ENCODE assay signal across 8 cellular contexts in the genomic region with DNA sequence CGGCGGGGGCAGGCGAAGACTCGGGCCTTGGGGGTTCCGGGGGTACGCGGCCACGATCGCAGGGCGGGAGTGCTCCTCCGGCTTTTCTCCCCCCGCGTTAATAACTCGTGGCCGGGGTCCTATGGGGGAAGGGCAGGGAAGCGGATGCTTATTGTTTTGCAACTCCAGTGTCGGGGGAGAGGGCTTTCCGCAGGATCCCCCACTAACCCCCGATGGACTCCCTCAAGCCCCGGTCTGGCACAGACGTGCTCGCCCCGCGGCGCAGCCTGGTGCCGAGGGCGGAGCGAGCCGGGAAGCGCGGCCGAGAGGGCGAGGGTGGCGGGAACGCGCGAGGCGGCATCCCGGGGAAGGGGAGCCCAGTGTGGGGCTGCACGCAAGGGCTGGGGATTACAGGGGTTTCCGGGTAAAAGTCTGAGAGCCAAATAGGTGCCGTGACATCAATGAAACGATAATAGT. TPM values are rescaled to one million over a fixed set of nuclear protein-coding genes. Genes with fewer than 3 reads are reported as not detected.
DNase-seq lines count a peak whose midpoint lies in the region; ATAC-seq and TF ChIP-seq lines count a peak whose summit lies in the region.

No MANE protein-coding gene starts in this region.

- peak overlapping the region; percentile 81 for H3K27ac Mint-ChIP-seq in CD8-positive, alpha-beta T cell
- peak overlapping the region; percentile 90 for H3K27ac Mint-ChIP-seq in activated T-helper 1 cell treated with anti-CD3 and anti-CD28 coated beads, Interleukin-12 subunit alpha, Interleukin-12 subunit beta, Interleukin-2, Interleukin-4 antibody, amounts not matched to agents 30 ng/mL and 10 ng/mL and 1 ng/mL, durations not matched to agents 14 hours and 24 hours and 36 hours
- H3K27ac Mint-ChIP-seq in type B pancreatic cell, result peak overlapping the region; percentile 95

- peak overlapping the region; percentile 33 for H3K27ac ChIP-seq in CD8-positive, alpha-beta T cell (ENCODE audit: low read depth, low read length)
- H3K27ac ChIP-seq in OCI-LY3 (ENCODE audit: low read length), result peak overlapping the region; percentile 74

- CTCF ChIA-PET in CD8-positive, alpha-beta T cell (lab: Charles Lee), result interaction anchor here (0.9 to 1.7 kb wide), 3 partner anchors 11 to 59 kb away, joined by 3 to 4 read pairs (median 3); no protein-coding TSS in a partner anchor

- H3K4me1 Mint-ChIP-seq in CD8-positive, alpha-beta T cell (ENCODE audit: low read depth), result peaks cover 21% of the 10 kb centered on the region
- peaks cover 27% of the 10 kb centered on the region for H3K4me1 Mint-ChIP-seq in activated T-helper 1 cell treated with anti-CD3 and anti-CD28 coated beads, Interleukin-12 subunit alpha, Interleukin-12 subunit beta, Interleukin-2, Interleukin-4 antibody, amounts not matched to agents 30 ng/mL and 10 ng/mL and 1 ng/mL, durations not matched to agents 14 hours and 24 hours and 36 hours (ENCODE audit: low read depth)
- H3K4me1 Mint-ChIP-seq in type B pancreatic cell (ENCODE audit: unreplicated experiment), result peaks cover 18% of the 10 kb centered on the region

- H3K79me2 ChIP-seq in OCI-LY3 (ENCODE audit: low read length), result peaks cover 58% of the 10 kb centered on the region

- H3K27me3 Mint-ChIP-seq in CD8-positive, alpha-beta T cell (ENCODE audit: low read depth), result peaks cover 2% of the 10 kb centered on the region
- H3K27me3 Mint-ChIP-seq in activated T-helper 1 cell treated with anti-CD3 and anti-CD28 coated beads, Interleukin-12 subunit alpha, Interleukin-12 subunit beta, Interleukin-2, Interleukin-4 antibody, amounts not matched to agents 30 ng/mL and 10 ng/mL and 1 ng/mL, durations not matched to agents 14 hours and 24 hours and 36 hours (ENCODE audit: insufficient read depth), result peaks cover 12% of the 10 kb centered on the region
- no peaks in the 10 kb centered on the region for H3K27me3 Mint-ChIP-seq in type B pancreatic cell

- H3K9ac ChIP-seq in OCI-LY3 (ENCODE audit: low read length), result peak overlapping the region; percentile 87

- peak overlapping the region; percentile 89 for H3K4me3 Mint-ChIP-seq in CD8-positive, alpha-beta T cell
- peak overlapping the region; percentile 96 for H3K4me3 Mint-ChIP-seq in activated T-helper 1 cell treated with anti-CD3 and anti-CD28 coated beads, Interleukin-12 subunit alpha, Interleukin-12 subunit beta, Interleukin-2, Interleukin-4 antibody, amounts not matched to agents 30 ng/mL and 10 ng/mL and 1 ng/mL, durations not matched to agents 14 hours and 24 hours and 36 hours
- H3K4me3 Mint-ChIP-seq in type B pancreatic cell, result peak overlapping the region; percentile 98

- peak overlapping the region; percentile 81 for H3K4me3 ChIP-seq in CD8-positive, alpha-beta T cell (ENCODE audit: low read depth, low read length)
- peak overlapping the region; percentile 84 for H3K4me3 ChIP-seq in OCI-LY3 (ENCODE audit: low read length)
- H3K4me3 ChIP-seq in foreskin fibroblast (ENCODE audit: low read depth in 1 of 2, low read length in 2 of 2), result peak overlapping the region; percentile 66 to 77

- no peaks in the 10 kb centered on the region for H3K36me3 ChIP-seq in CD8-positive, alpha-beta T cell (ENCODE audit: insufficient read depth, low read length)
- H3K36me3 ChIP-seq in OCI-LY3 (replicated peaks; ENCODE audit: low read depth, low read length), result no peaks in the 10 kb centered on the region

- peak; percentile 63 for ATAC-seq in CD8-positive, alpha-beta T cell
- peak; percentile 48 for ATAC-seq in HG03354 (IDR thresholded peaks at IDR 0.05; ENCODE audit: poor library complexity, severe bottlenecking, unreplicated experiment)

- POLR2A ChIA-PET in CD8-positive, alpha-beta T cell (lab: Charles Lee), result interaction anchor here (0.9 to 3.6 kb wide), 2 partner anchors 59 to 174 kb away, joined by 3 to 15 read pairs; a partner anchor contains a TSS

- intact Hi-C loops in CD8-positive, alpha-beta T cell (cut with DNase I, micrococcal nuclease), result loop anchor here (2.0 to 5.0 kb wide), 5 partner anchors 44 to 231 kb away; a partner anchor contains a TSS
- intact Hi-C loops in activated T-helper 1 cell treated with anti-CD3 and anti-CD28 coated beads, Interleukin-12 subunit alpha, Interleukin-12 subunit beta, Interleukin-2, Interleukin-4 antibody, amounts not matched to agents 30 ng/mL and 10 ng/mL and 1 ng/mL, durations not matched to agents 14 hours and 24 hours and 36 hours (cut with micrococcal nuclease), result loop anchor here (2.0 kb wide), 1 partner anchor 197 kb away; a partner anchor contains a TSS

- H3K27me3 ChIP-seq in CD8-positive, alpha-beta T cell (ENCODE audit: insufficient read depth, low read length), result no peaks in the 10 kb centered on the region
- H3K27me3 ChIP-seq in OCI-LY3 (ENCODE audit: low read depth, low read length), result no peaks in the 10 kb centered on the region

- H3K4me2 ChIP-seq in OCI-LY3 (ENCODE audit: low read length), result peak overlapping the region; percentile 93

- H3K4me1 ChIP-seq in CD8-positive, alpha-beta T cell (ENCODE audit: insufficient read depth, low read length), result peaks cover 11% of the 10 kb centered on the region
- H3K4me1 ChIP-seq in OCI-LY3 (ENCODE audit: low read length), result peaks cover 22% of the 10 kb centered on the region

- H2AFZ ChIP-seq in OCI-LY3 (ENCODE audit: low read depth, low read length), result peak overlapping the region; percentile 48

- H3K36me3 Mint-ChIP-seq in CD8-positive, alpha-beta T cell, result peaks cover 3% of the 10 kb centered on the region
- H3K36me3 Mint-ChIP-seq in activated T-helper 1 cell treated with anti-CD3 and anti-CD28 coated beads, Interleukin-12 subunit alpha, Interleukin-12 subunit beta, Interleukin-2, Interleukin-4 antibody, amounts not matched to agents 30 ng/mL and 10 ng/mL and 1 ng/mL, durations not matched to agents 14 hours and 24 hours and 36 hours (ENCODE audit: low read depth), result peaks cover 13% of the 10 kb centered on the region
- H3K36me3 Mint-ChIP-seq in type B pancreatic cell, result peaks cover 11% of the 10 kb centered on the region

- H4K20me1 ChIP-seq in OCI-LY3 (ENCODE audit: insufficient read depth, low read length), result peaks cover 17% of the 10 kb centered on the region

- no peak for TF ChIP-seq CTCF in CD8-positive, alpha-beta T cell (IDR thresholded peaks at IDR 0.05)
- TF ChIP-seq CTCF in OCI-LY3 (IDR thresholded peaks at IDR 0.05; ENCODE audit: low read depth, low read length) (peak; percentile 20; the same call in 1 of the 2 replicates), foreskin fibroblast (IDR thresholded peaks at IDR 0.05; ENCODE audit: low read depth, low read length) (no peak), type B pancreatic cell (conservative IDR thresholded peaks at IDR 0.05) (peak; percentile 17)

- DNase-seq in CD8-positive, alpha-beta T cell, result peak in 6 of 7 experiments; percentile 1 to 62 (median 32)
- peak; percentile 66 for DNase-seq in GM19238 (ENCODE audit: insufficient read length, low spot score)
- DNase-seq in activated T-helper 1 cell treated with anti-CD3 and anti-CD28 coated beads, Interleukin-12 subunit alpha, Interleukin-12 subunit beta, Interleukin-2, Interleukin-4 antibody, amounts not matched to agents 30 ng/mL and 10 ng/mL and 1 ng/mL, durations not matched to agents 14 hours and 24 hours and 36 hours (ENCODE audit: low spot score), result peak; percentile 42
- peak; percentile 30 to 75 for DNase-seq in foreskin fibroblast
- DNase-seq in occipital lobe (lab: John Stamatoyannopoulos, UW), result peak; percentile 17
- peak; percentile 81 for DNase-seq in type B pancreatic cell (ENCODE audit: extremely low spot score, unreplicated experiment)

- H3K9me3 Mint-ChIP-seq in CD8-positive, alpha-beta T cell, result no peaks in the 10 kb centered on the region
- no peaks in the 10 kb centered on the region for H3K9me3 Mint-ChIP-seq in activated T-helper 1 cell treated with anti-CD3 and anti-CD28 coated beads, Interleukin-12 subunit alpha, Interleukin-12 subunit beta, Interleukin-2, Interleukin-4 antibody, amounts not matched to agents 30 ng/mL and 10 ng/mL and 1 ng/mL, durations not matched to agents 14 hours and 24 hours and 36 hours
- no peaks in the 10 kb centered on the region for H3K9me3 Mint-ChIP-seq in type B pancreatic cell

- no peaks in the 10 kb centered on the region for H3K9me3 ChIP-seq in CD8-positive, alpha-beta T cell (ENCODE audit: low read length)
- no peaks in the 10 kb centered on the region for H3K9me3 ChIP-seq in OCI-LY3 (ENCODE audit: insufficient read depth, low read length)

RNA-seq across cellular contexts. Expression of a gene that starts 0.7 kb away (rescaled TPM):
- total RNA-seq in CD8-positive, alpha-beta T cell, result 1 to 10 TPM; 1.1 to 1.7 TPM
- 109 and 112 TPM in 2 replicates for total RNA-seq in activated T-helper 1 cell treated with anti-CD3 and anti-CD28 coated beads, Interleukin-12 subunit alpha, Interleukin-12 subunit beta, Interleukin-2, Interleukin-4 antibody, amounts not matched to agents 30 ng/mL and 10 ng/mL and 1 ng/mL, durations not matched to agents 14 hours and 24 hours and 36 hours
- total RNA-seq in occipital lobe (103 TPM), type B pancreatic cell (ENCODE audit: low replicate concordance) (34.9 and 59.3 TPM in 2 replicates)

RNA-seq across cellular contexts. Expression of a gene that starts 59.5 kb away (rescaled TPM):
- total RNA-seq in CD8-positive, alpha-beta T cell, result 10 to 100 TPM; 30.5 to 33.5 TPM
- 97.1 and 102 TPM in 2 replicates for total RNA-seq in activated T-helper 1 cell treated with anti-CD3 and anti-CD28 coated beads, Interleukin-12 subunit alpha, Interleukin-12 subunit beta, Interleukin-2, Interleukin-4 antibody, amounts not matched to agents 30 ng/mL and 10 ng/mL and 1 ng/mL, durations not matched to agents 14 hours and 24 hours and 36 hours
- total RNA-seq in occipital lobe, result 59.9 TPM
- total RNA-seq in type B pancreatic cell (ENCODE audit: low replicate concordance), result 95.0 and 109 TPM in 2 replicates

Comparison
In these comparisons a context has a peak if more than half of its experiments do, and no peak if none do; other contexts are left out.
1. Peak in every context shown above with its lines: DNase-seq, ATAC-seq, H3K4me3 ChIP-seq and H3K27ac ChIP-seq.
2. DNase-seq: peak in every context shown above with its lines; median percentile 81 in type B pancreatic cell; 66 in GM19238; 52 in foreskin fibroblast; 42 in activated T-helper 1 cell treated with anti-CD3 and anti-CD28 coated beads, Interleukin-12 subunit alpha, Interleukin-12 subunit beta, Interleukin-2, Interleukin-4 antibody, amounts not matched to agents 30 ng/mL and 10 ng/mL and 1 ng/mL, durations not matched to agents 14 hours and 24 hours and 36 hours; 32 in CD8-positive, alpha-beta T cell; 17 in occipital lobe.
3. CTCF ChIP-seq: peak in OCI-LY3 (single experiment) and type B pancreatic cell (single experiment); none in CD8-positive, alpha-beta T cell (single experiment) and foreskin fibroblast (single experiment).
4. RNA of a gene that starts 0.7 kb away (total RNA-seq): 109 to 112 TPM in activated T-helper 1 cell treated with anti-CD3 and anti-CD28 coated beads, Interleukin-12 subunit alpha, Interleukin-12 subunit beta, Interleukin-2, Interleukin-4 antibody, amounts not matched to agents 30 ng/mL and 10 ng/mL and 1 ng/mL, durations not matched to agents 14 hours and 24 hours and 36 hours, 103 TPM in occipital lobe (single experiment) and 34.9 to 59.3 TPM in type B pancreatic cell; 1.1 to 1.7 TPM in CD8-positive, alpha-beta T cell; every median in the first group is over 10 times any median in the second.